Comparison of ENCODE assay signal across 22 cellular contexts in genomic region chr14:55771242-55772025, GRCh38.
"Had no signal": no experiment of that assay in that cellular context is flagged by ENCODE, and none has a peak within 500 bp of the region (broad histone marks: within the 10 kb centered on the region; RNA-seq: fewer than 3 reads in every experiment).

No MANE protein-coding gene starts in this region.

- H3K9me3 ChIP-seq: colonic mucosa, left lung, pancreas, prostate gland, stomach, thyroid gland, upper lobe of left lung, uterus had no signal

- H3K36me3 ChIP-seq: colonic mucosa, left lung, pancreas, prostate gland, stomach, thyroid gland, upper lobe of left lung, uterus had no signal

- H3K4me3 ChIP-seq: colonic mucosa, left lung, lung, pancreas, prostate gland, stomach, thyroid gland, upper lobe of left lung, uterus had no signal

- ATAC-seq: foreskin keratinocyte, left lung, pancreas had no signal

- H3K27ac ChIP-seq: colonic mucosa, foreskin keratinocyte, left lung, pancreas, prostate gland, stomach, upper lobe of left lung, uterus had no signal

- H3K4me1 ChIP-seq: colonic mucosa, foreskin keratinocyte, left lung, prostate gland, stomach, upper lobe of left lung, uterus had no signal

- DNase-seq: colonic mucosa; dermis blood vessel endothelial cell; effector CD4-positive, alpha-beta T cell; endodermal cell; erythroblast; foreskin keratinocyte; islet precursor cell; left lung; mesendoderm; naive B cell; occipital lobe; pancreas; retina; small intestine; stimulated activated CD4-positive, alpha-beta T cell treated with anti-CD3 and anti-CD28 coated beads, Interleukin-12 subunit alpha, Interleukin-12 subunit beta, amount 100 ng/mL, for 4 hours; stimulated activated naive CD4-positive, alpha-beta T cell; stomach; thyroid gland; upper lobe of left lung; uterus had no signal

- H3K27me3 ChIP-seq: colonic mucosa, left lung, pancreas, stomach, thyroid gland, upper lobe of left lung, uterus had no signal
